ENCODE assay signal across 19 cellular contexts in the genomic region with DNA sequence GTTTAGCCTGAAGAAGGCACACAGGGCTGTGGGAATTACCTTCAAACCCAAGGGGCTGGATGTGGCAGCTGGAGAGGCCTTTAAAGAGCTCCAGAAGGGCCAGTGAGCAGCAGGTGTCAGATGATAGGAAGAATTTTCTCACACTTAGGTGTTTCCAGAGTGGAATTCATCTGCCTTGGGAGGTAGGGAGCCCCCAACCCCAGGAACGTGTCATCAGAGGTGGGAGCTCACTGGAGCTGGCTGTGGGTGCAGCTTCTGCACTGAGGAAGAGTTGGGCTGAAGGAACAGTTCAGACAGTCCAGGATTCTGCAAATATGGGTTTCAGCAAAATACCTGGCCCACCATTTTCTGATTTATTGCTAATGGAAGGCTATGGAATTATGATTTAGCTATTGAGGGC.
DNase-seq lines count a peak whose midpoint lies in the region; ATAC-seq and TF ChIP-seq lines count a peak whose summit lies in the region.
"Had no signal": no experiment of that assay in that cellular context is flagged by ENCODE, and none has a peak within 500 bp of the region (broad histone marks: within the 10 kb centered on the region; RNA-seq: fewer than 3 reads in every experiment).

No MANE protein-coding gene starts in this region.

- H2BK120ac ChIP-seq in trophoblast cell (ENCODE audit: insufficient read depth, low read length, poor library complexity) = no peak overlapping the region

- H3F3A ChIP-seq in SK-N-SH (replicated peaks; ENCODE audit: insufficient read depth) = no peaks in the 10 kb centered on the region

- no peak for TF ChIP-seq EP300 in SK-N-SH (IDR thresholded peaks at IDR 0.05; ENCODE audit: borderline replicate concordance in 1 of 2, low read depth in 1 of 2, low read length in 1 of 2)

- H3K9me2 ChIP-seq in SK-N-SH = no peaks in the 10 kb centered on the region

- TF ChIP-seq RAD21 in SK-N-SH (IDR thresholded peaks at IDR 0.05; ENCODE audit: low read length) = no peak

- H3K9ac ChIP-seq in trophoblast cell (ENCODE audit: low read length) (no peak overlapping the region), SK-N-SH (no peak overlapping the region)
- H3K9ac ChIP-seq: BLaER1, GM23248 had no signal

- H4K91ac ChIP-seq in trophoblast cell (ENCODE audit: low read depth, low read length) = no peak overlapping the region

- peak overlapping the region; percentile 46 for H2BK12ac ChIP-seq in trophoblast cell (ENCODE audit: low read length)

- no peak overlapping the region for H3K27ac ChIP-seq in trophoblast cell (ENCODE audit: low read depth, low read length)
- no peak overlapping the region for H3K27ac ChIP-seq in SK-N-SH (ENCODE audit: low read depth in 2 of 2, low read length in 1 of 2)
- H3K27ac ChIP-seq: 22Rv1, BLaER1, GM23248 had no signal

- H2AK5ac ChIP-seq in trophoblast cell (ENCODE audit: low read length) = no peak overlapping the region

- no peak overlapping the region for H4K8ac ChIP-seq in trophoblast cell (ENCODE audit: low read depth, low read length)

- H2BK5ac ChIP-seq in trophoblast cell (ENCODE audit: low read depth, low read length, poor library complexity) = no peak overlapping the region

- H3K9me3 ChIP-seq in trophoblast cell (ENCODE audit: insufficient read depth, low read depth, low read length) (peaks cover 1% of the 10 kb centered on the region), SK-N-SH (no peaks in the 10 kb centered on the region)
- H3K9me3 ChIP-seq: BLaER1 had no signal

- H3K4ac ChIP-seq in trophoblast cell (ENCODE audit: low read depth, low read length) = no peak overlapping the region

- H3K27me3 ChIP-seq in trophoblast cell (ENCODE audit: insufficient read depth, low read length) (no peaks in the 10 kb centered on the region), SK-N-SH (ENCODE audit: insufficient read depth) (no peaks in the 10 kb centered on the region)
- H3K27me3 ChIP-seq: BLaER1 had no signal

- DNase-seq in NCI-H2171 treated with DMSO at 0.1 percent for 48 hours (lab: John Stamatoyannopoulos, UW) (peak; percentile 1), NCI-H2171 (lab: John Stamatoyannopoulos, UW) (no peak), islet precursor cell (peak; percentile 53), trophoblast cell (no peak), iPS-NIHi7 (ENCODE audit: extremely low spot score) (no peak), SK-N-SH (no peak), C1 segment of cervical spinal cord (lab: John Stamatoyannopoulos, UW) (no peak)
- DNase-seq: CD4-positive, alpha-beta T cell; CD8-positive, alpha-beta memory T cell; DMS 273 treated with DMSO at 0.1 percent for 48 hours; DMS79; GDM1; H9 had no signal

- no peak for TF ChIP-seq CTCF in SK-N-SH (IDR thresholded peaks at IDR 0.05)

- CTCF ChIA-PET in SK-N-SH (lab: Yijun Ruan, JAX) = interaction anchor here (1.2 kb wide), 1 partner anchor 54 kb away, joined by 3 read pairs; no protein-coding TSS in a partner anchor

- no peak for ATAC-seq in HG02852 (IDR thresholded peaks at IDR 0.05; ENCODE audit: unreplicated experiment)
- ATAC-seq: GM12878, HCT116 had no signal

- POLR2A ChIA-PET in SK-N-SH (lab: Yijun Ruan, JAX) = no interaction called here

- H3K23ac ChIP-seq in trophoblast cell (ENCODE audit: low read length) = no peak overlapping the region

- H3K4me1 ChIP-seq in trophoblast cell (ENCODE audit: control insufficient read depth in 1 of 2, insufficient read depth in 2 of 2, low read length in 2 of 2) (peaks cover 19 to 25% of the 10 kb centered on the region in 2 experiments), SK-N-SH (ENCODE audit: control insufficient read depth in 1 of 2, insufficient read depth in 2 of 2, low read depth in 1 of 2, low read length in 1 of 2) (peaks cover 0 to 8% of the 10 kb centered on the region in 2 experiments; a peak in 1 of 4 replicates)
- H3K4me1 ChIP-seq: BLaER1 had no signal

- no peak overlapping the region for H3K14ac ChIP-seq in trophoblast cell (ENCODE audit: low read length)

- H3K4me2 ChIP-seq in trophoblast cell (ENCODE audit: low read length) = no peak overlapping the region
- H3K4me2 ChIP-seq in SK-N-SH = no peak overlapping the region
- H3K4me2 ChIP-seq: BLaER1 had no signal

- H3K36me3 ChIP-seq in trophoblast cell (ENCODE audit: control insufficient read depth in 1 of 2, insufficient read depth in 2 of 2, low read length in 2 of 2) = no peaks in the 10 kb centered on the region
- H3K36me3 ChIP-seq in SK-N-SH (replicated peaks in 1 of 2; ENCODE audit: control insufficient read depth in 1 of 2, insufficient read depth in 2 of 2, low read length in 1 of 2) = no peaks in the 10 kb centered on the region
- H3K36me3 ChIP-seq: BLaER1 had no signal

- no peak overlapping the region for H4K12ac ChIP-seq in trophoblast cell (ENCODE audit: low read depth, low read length)

- H3K18ac ChIP-seq in trophoblast cell (ENCODE audit: low read length) = no peak overlapping the region

- WGBS in trophoblast cell (ENCODE audit: extremely low coverage, insufficient coverage, insufficient read length) = no CpG with 5 or more reads among the region's 1 CpG
- WGBS in SK-N-SH (ENCODE audit: low lambda C conversion rate) = 60% methylated on average over 1 of the region's 1 CpG

- no peaks in the 10 kb centered on the region for H4K20me1 ChIP-seq in SK-N-SH (ENCODE audit: insufficient read depth)
- H4K20me1 ChIP-seq: BLaER1 had no signal

- H3K79me1 ChIP-seq in trophoblast cell (ENCODE audit: low read length) = peaks cover 8% of the 10 kb centered on the region

- no peak overlapping the region for H3K4me3 ChIP-seq in trophoblast cell (ENCODE audit: low read depth, low read length)
- H3K4me3 ChIP-seq in SK-N-SH (ENCODE audit: low read depth in 2 of 2, low read length in 1 of 2) = no peak overlapping the region
- H3K4me3 ChIP-seq: BLaER1, GM12878, GM23248 had no signal

- no peaks in the 10 kb centered on the region for H3K79me2 ChIP-seq in trophoblast cell (ENCODE audit: control insufficient read depth, insufficient read depth, low read length, poor library complexity)
- no peaks in the 10 kb centered on the region for H3K79me2 ChIP-seq in SK-N-SH (ENCODE audit: insufficient read depth)

- H2AFZ ChIP-seq in trophoblast cell (ENCODE audit: insufficient read depth, low read length, poor library complexity) (no peak overlapping the region), SK-N-SH (ENCODE audit: low read depth) (no peak overlapping the region)
- H2AFZ ChIP-seq: GM23248 had no signal

TF ChIP-seq in SK-N-SH, 30 proteins besides CTCF, POLR2A, EP300 and RAD21:
- no peak for TF ChIP-seq TCF12 (IDR thresholded peaks at IDR 0.05)
- no peak for TF ChIP-seq FOXJ3 (CRISPR knock-in tag; IDR thresholded peaks at IDR 0.05)

Comparison
In these comparisons a context has a peak if more than half of its experiments do, and no peak if none do; other contexts are left out.
1. DNase-seq: peak in NCI-H2171 treated with DMSO at 0.1 percent for 48 hours (single experiment) and islet precursor cell (single experiment); none in NCI-H2171 (single experiment), trophoblast cell (0 of 2), iPS-NIHi7 (single experiment), SK-N-SH (single experiment) and C1 segment of cervical spinal cord (0 of 14).